Comparison of ENCODE assay signal across 8 cellular contexts in genomic region chrX:123731987-123732678, GRCh38. TPM values are rescaled to one million over a fixed set of nuclear protein-coding genes. Genes with fewer than 3 reads are reported as not detected.
A peak's percentile ranks its signal among the peaks of the same experiment; 100 is the strongest.
DNase-seq lines count a peak whose midpoint lies in the region; ATAC-seq and TF ChIP-seq lines count a peak whose summit lies in the region.

No MANE protein-coding gene starts in this region.

- no peaks in the 10 kb centered on the region for H3K36me3 Mint-ChIP-seq in chondrocyte (ENCODE audit: low read depth)

- no peak for ATAC-seq in thoracic aorta (ENCODE audit: insufficient number of reproducible peaks, low FRiP score, low read depth)

- H3K27ac ChIP-seq in Peyer's patch (peak overlapping the region; percentile 72 to 88 (median 78)), thoracic aorta (peak overlapping the region; percentile 65 to 75)

- intact Hi-C loops in lower leg skin (cut with DNase I; ENCODE audit: low total_unique reads): no loop called here

- 1 to 34% methylated on average over 43 of the region's 43 CpGs for WGBS in lower leg skin, 2 donors

- H3K4me1 Mint-ChIP-seq in chondrocyte (ENCODE audit: low read depth): peaks cover 20% of the 10 kb centered on the region

- no peaks in the 10 kb centered on the region for H3K27me3 Mint-ChIP-seq in chondrocyte (ENCODE audit: low read depth)

- TF ChIP-seq CTCF in HFF-Myc (IDR thresholded peaks at IDR 0.05; ENCODE audit: low read depth, low read length, missing control alignments) (no peak), Peyer's patch (IDR thresholded peaks at IDR 0.05) (no peak), chondrocyte (IDR thresholded peaks at IDR 0.05) (no peak), lower leg skin (IDR thresholded peaks at IDR 0.05) (no peak), thoracic aorta (IDR thresholded peaks at IDR 0.05) (no peak)

- H3K4me3 ChIP-seq in HFF-Myc (replicated peaks; ENCODE audit: low read depth, low read length) (peak overlapping the region; percentile 76), Peyer's patch (peak overlapping the region; percentile 57 to 91 (median 74)), lower leg skin (ENCODE audit: low read depth, poor library complexity, severe bottlenecking) (peak overlapping the region; percentile 62), thoracic aorta (peak overlapping the region; percentile 87)

- no peaks in the 10 kb centered on the region for H3K36me3 ChIP-seq in Peyer's patch
- no peaks in the 10 kb centered on the region for H3K36me3 ChIP-seq in thoracic aorta

- H3K4me3 Mint-ChIP-seq in chondrocyte (ENCODE audit: unreplicated experiment): peak overlapping the region; percentile 90

- DNase-seq in NCI-H526 (lab: John Stamatoyannopoulos, UW) (peak; percentile 13 to 57), NCI-H526 treated with DMSO at 0.1 percent for 48 hours (lab: John Stamatoyannopoulos, UW) (no peak), HFF-Myc (ENCODE audit: extremely low read depth, low read depth) (no peak), Peyer's patch (peak in 1 of 3 donors; percentile 53), chondrocyte (ENCODE audit: low spot score) (no peak), lower leg skin (ENCODE audit: low spot score in 2 of 2) (no peak), thoracic aorta (ENCODE audit: low spot score) (no peak), cortex of kidney (lab: John Stamatoyannopoulos, UW) (no peak)

- no peaks in the 10 kb centered on the region for H3K9me3 Mint-ChIP-seq in chondrocyte (ENCODE audit: low read depth)

- no peaks in the 10 kb centered on the region for H3K9me3 ChIP-seq in Peyer's patch
- no peaks in the 10 kb centered on the region for H3K9me3 ChIP-seq in thoracic aorta

- H3K27ac Mint-ChIP-seq in chondrocyte (ENCODE audit: unreplicated experiment): peak overlapping the region; percentile 93

- H3K27me3 ChIP-seq in Peyer's patch: no peaks in the 10 kb centered on the region
- no peaks in the 10 kb centered on the region for H3K27me3 ChIP-seq in thoracic aorta (replicated peaks; ENCODE audit: insufficient read depth)

- TF ChIP-seq POLR2A in Peyer's patch (IDR thresholded peaks at IDR 0.05): no peak
- TF ChIP-seq POLR2A in lower leg skin (IDR thresholded peaks at IDR 0.05): no peak

- no peaks in the 10 kb centered on the region for H3K4me1 ChIP-seq in Peyer's patch
- H3K4me1 ChIP-seq in thoracic aorta (ENCODE audit: control insufficient read depth in 1 of 2, low read depth in 2 of 2): peaks cover 4 to 17% of the 10 kb centered on the region in 2 donors

RNA-seq across cellular contexts. Expression of gene THOC2, which starts 0.7 kb away (rescaled TPM):
- 100 to 1,000 TPM; 111 to 154 (median 114) TPM for total RNA-seq in Peyer's patch
- 50.1 to 77.6 TPM (median 53.4 TPM) in 3 replicates for total RNA-seq in chondrocyte
- total RNA-seq in lower leg skin: 10 to 100 TPM; 60.3 to 81.8 (median 67.7) TPM
- 100 to 1,000 TPM; 103 to 123 TPM for total RNA-seq in thoracic aorta

Comparison
In these comparisons a context has a peak if more than half of its experiments do, and no peak if none do; other contexts are left out.
1. DNase-seq: peak in NCI-H526 (2 of 2); none in NCI-H526 treated with DMSO at 0.1 percent for 48 hours (single experiment), HFF-Myc (single experiment), chondrocyte (single experiment), lower leg skin (0 of 2), thoracic aorta (single experiment) and cortex of kidney (single experiment).
2. Peak in every context shown above with its lines, with median percentiles within 50 percentile points of each other: H3K4me3 ChIP-seq.